ENCODE assay signal across 9 cellular contexts in the genomic region with DNA sequence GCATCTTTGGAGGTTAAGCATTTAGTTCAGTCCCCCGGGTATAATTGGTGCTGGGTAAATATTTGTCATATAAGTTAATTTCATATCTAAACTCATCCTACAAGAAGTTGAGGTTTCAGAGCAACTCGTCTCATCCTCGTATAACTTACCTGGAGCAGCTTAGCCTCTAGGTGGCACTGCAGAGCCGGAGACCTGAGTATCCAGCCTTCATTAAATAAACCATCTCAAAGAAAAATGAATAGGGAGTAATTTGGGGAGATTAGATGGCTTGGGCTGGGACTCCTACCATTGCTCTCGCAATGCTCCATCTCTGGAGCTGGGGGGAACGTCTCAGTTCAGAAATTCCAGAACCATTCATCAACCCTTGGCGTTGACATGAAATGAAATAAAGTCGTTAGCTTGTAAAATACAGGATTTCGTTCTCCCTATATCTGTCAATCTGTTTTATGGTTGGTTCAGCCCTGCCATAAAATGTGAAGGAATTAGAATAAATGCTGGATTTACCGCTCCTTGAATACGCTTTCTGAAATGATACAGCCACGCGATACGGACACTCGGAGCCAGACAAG.
DNase-seq lines count a peak whose midpoint lies in the region; ATAC-seq and TF ChIP-seq lines count a peak whose summit lies in the region.
"Had no signal": no experiment of that assay in that cellular context is flagged by ENCODE, and none has a peak within 500 bp of the region (broad histone marks: within the 10 kb centered on the region; RNA-seq: fewer than 3 reads in every experiment).

No MANE protein-coding gene starts in this region.

- TF ChIP-seq POLR2A in sigmoid colon (IDR thresholded peaks at IDR 0.05) (no peak), gastroesophageal sphincter (IDR thresholded peaks at IDR 0.05) (no peak)

- H3K27ac ChIP-seq in right atrium auricular region (no peak overlapping the region), lower lobe of right lung (no peak overlapping the region), sigmoid colon (no peak overlapping the region), gastroesophageal sphincter (no peak overlapping the region)

- H3K4me1 Mint-ChIP-seq in activated naive CD4-positive, alpha-beta T cell treated with anti-CD3 and anti-CD28 coated beads for 36 hours (ENCODE audit: low read depth) = no peaks in the 10 kb centered on the region

- no peak overlapping the region for H3K4me3 Mint-ChIP-seq in activated naive CD4-positive, alpha-beta T cell treated with anti-CD3 and anti-CD28 coated beads for 36 hours
- H3K4me3 Mint-ChIP-seq: activated naive CD8-positive, alpha-beta T cell had no signal

- H3K9me3 ChIP-seq in right atrium auricular region (no peaks in the 10 kb centered on the region), lower lobe of right lung (no peaks in the 10 kb centered on the region), sigmoid colon (no peaks in the 10 kb centered on the region), gastroesophageal sphincter (no peaks in the 10 kb centered on the region)

- no peak overlapping the region for H3K27ac Mint-ChIP-seq in activated naive CD4-positive, alpha-beta T cell treated with anti-CD3 and anti-CD28 coated beads for 36 hours
- H3K27ac Mint-ChIP-seq: activated naive CD8-positive, alpha-beta T cell had no signal

- no peaks in the 10 kb centered on the region for H3K36me3 ChIP-seq in right atrium auricular region
- H3K36me3 ChIP-seq in lower lobe of right lung = no peaks in the 10 kb centered on the region
- no peaks in the 10 kb centered on the region for H3K36me3 ChIP-seq in sigmoid colon
- no peaks in the 10 kb centered on the region for H3K36me3 ChIP-seq in gastroesophageal sphincter

- DNase-seq in cardiac septum (ENCODE audit: low spot score) = peak; percentile 27
- DNase-seq in right atrium auricular region (ENCODE audit: low spot score) = no peak
- peak; percentile 17 for DNase-seq in NCI-H2081 treated with DMSO at 0.1 percent for 48 hours (lab: John Stamatoyannopoulos, UW)
- peak; percentile 71 for DNase-seq in activated naive CD4-positive, alpha-beta T cell treated with anti-CD3 and anti-CD28 coated beads for 36 hours
- no peak for DNase-seq in lower lobe of right lung
- no peak for DNase-seq in sigmoid colon

- H3K9me3 Mint-ChIP-seq in activated naive CD4-positive, alpha-beta T cell treated with anti-CD3 and anti-CD28 coated beads for 36 hours = no peaks in the 10 kb centered on the region

- H3K27me3 Mint-ChIP-seq in activated naive CD4-positive, alpha-beta T cell treated with anti-CD3 and anti-CD28 coated beads for 36 hours (ENCODE audit: low read depth) = peaks cover 29% of the 10 kb centered on the region

- TF ChIP-seq CTCF in right atrium auricular region (IDR thresholded peaks at IDR 0.05) (peak in 1 of 2 donors; percentile 43), lower lobe of right lung (IDR thresholded peaks at IDR 0.05) (peak; percentile 59), sigmoid colon (IDR thresholded peaks at IDR 0.05) (peak in 1 of 4 experiments; percentile 36), gastroesophageal sphincter (IDR thresholded peaks at IDR 0.05) (peak in 1 of 4 experiments; percentile 36)

- H3K27me3 ChIP-seq in right atrium auricular region = no peaks in the 10 kb centered on the region
- peaks cover 30% of the 10 kb centered on the region for H3K27me3 ChIP-seq in lower lobe of right lung (ENCODE audit: low read depth)
- H3K27me3 ChIP-seq in sigmoid colon = peaks cover 0 to 41% (median 2%) of the 10 kb centered on the region in 3 donors
- peaks cover 54% of the 10 kb centered on the region for H3K27me3 ChIP-seq in gastroesophageal sphincter

- WGBS in sigmoid colon, 2 donors = 35 to 47% methylated on average over 15 of the region's 15 CpGs
- 42 to 54% methylated on average over 8 to 15 of the region's 15 CpGs for WGBS in gastroesophageal sphincter (ENCODE audit: low coverage in 1 of 2), 2 donors

- CTCF ChIA-PET in activated naive CD4-positive, alpha-beta T cell treated with anti-CD3 and anti-CD28 coated beads for 36 hours (lab: Charles Lee) = interaction anchor here (0.7 to 4.0 kb wide), 10 partner anchors 10 to 725 kb away, joined by 3 to 18 read pairs (median 4); no protein-coding TSS in a partner anchor

- intact Hi-C loops in cardiac septum (cut with DNase I) = no loop called here
- intact Hi-C loops in activated naive CD4-positive, alpha-beta T cell treated with anti-CD3 and anti-CD28 coated beads for 36 hours (cut with micrococcal nuclease) = no loop called here
- intact Hi-C loops in lower lobe of right lung (cut with DNase I) = no loop called here
- intact Hi-C loops in sigmoid colon (cut with DNase I) = no loop called here

- H3K4me3 ChIP-seq in right atrium auricular region (no peak overlapping the region), lower lobe of right lung (no peak overlapping the region), sigmoid colon (no peak overlapping the region), gastroesophageal sphincter (no peak overlapping the region)

- TF ChIP-seq EP300 in sigmoid colon (IDR thresholded peaks at IDR 0.05) (no peak), gastroesophageal sphincter (IDR thresholded peaks at IDR 0.05) (no peak)

- ATAC-seq in lower lobe of right lung = no peak
- ATAC-seq in GM18867 (IDR thresholded peaks at IDR 0.05; ENCODE audit: unreplicated experiment) = no peak
- no peak for ATAC-seq in gastroesophageal sphincter

- H3K4me1 ChIP-seq in right atrium auricular region = no peaks in the 10 kb centered on the region
- no peaks in the 10 kb centered on the region for H3K4me1 ChIP-seq in lower lobe of right lung
- no peaks in the 10 kb centered on the region for H3K4me1 ChIP-seq in sigmoid colon
- H3K4me1 ChIP-seq in gastroesophageal sphincter = no peaks in the 10 kb centered on the region

- H3K36me3 Mint-ChIP-seq in activated naive CD4-positive, alpha-beta T cell treated with anti-CD3 and anti-CD28 coated beads for 36 hours (ENCODE audit: low read depth) = no peaks in the 10 kb centered on the region
- H3K36me3 Mint-ChIP-seq: activated naive CD8-positive, alpha-beta T cell had no signal

Comparison
In these comparisons a context has a peak if more than half of its experiments do, and no peak if none do; other contexts are left out.
1. DNase-seq: peak in cardiac septum (single experiment), NCI-H2081 treated with DMSO at 0.1 percent for 48 hours (single experiment) and activated naive CD4-positive, alpha-beta T cell treated with anti-CD3 and anti-CD28 coated beads for 36 hours (single experiment); none in right atrium auricular region (single experiment), lower lobe of right lung (single experiment) and sigmoid colon (single experiment).